ENCODE assay signal across 1 cellular context in genomic region chr19:38441660-38442348, GRCh38.
TF ChIP-seq lines count a peak whose summit lies in the region.

No MANE protein-coding gene starts in this region.

TF ChIP-seq in H1, 55 proteins besides CTCF, POLR2A, EP300 and RAD21:
- TF ChIP-seq CBX5 (IDR thresholded peaks at IDR 0.05; ENCODE audit: low read depth, low read length): no peak
- TF ChIP-seq SIN3A (conservative IDR thresholded peaks at IDR 0.05 in 1 of 2, IDR thresholded peaks at IDR 0.05 in 1 of 2; ENCODE audit: low read depth in 1 of 2, low read length in 2 of 2): peak in 1 of 2 experiments; percentile 56; a peak in 1 of 4 replicates
